ENCODE assay signal across 20 cellular contexts in the genomic region with DNA sequence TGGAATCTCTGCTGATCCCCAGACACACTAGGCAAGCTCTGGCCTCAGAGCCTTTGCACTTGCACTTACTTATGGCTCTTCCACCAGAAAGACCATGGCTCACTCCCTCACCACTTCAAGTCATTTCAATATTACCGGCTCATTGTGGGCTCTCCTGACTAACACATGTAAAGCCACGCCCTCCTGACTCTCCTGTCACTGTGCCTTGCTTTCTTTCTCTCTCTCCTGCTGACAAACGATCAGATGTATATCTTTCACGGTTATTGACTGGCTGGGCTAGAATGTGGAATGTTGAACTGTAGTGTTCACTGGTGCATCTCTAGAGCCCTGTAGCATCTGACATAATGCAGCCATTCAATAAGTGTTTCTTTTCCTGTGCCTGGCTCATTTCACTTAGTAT.
"Had no signal": no experiment of that assay in that cellular context is flagged by ENCODE, and none has a peak within 500 bp of the region (broad histone marks: within the 10 kb centered on the region; RNA-seq: fewer than 3 reads in every experiment).

No MANE protein-coding gene starts in this region.

- ATAC-seq: activated CD8-positive, alpha-beta memory T cell treated with anti-CD3 and anti-CD28 coated beads, Interleukin-2, amount 10 ng/mL, durations not matched to agents 7 days and 5 days; activated naive CD8-positive, alpha-beta T cell treated with anti-CD3 and anti-CD28 coated beads, Interleukin-2, amount 50 U/mL, for 24 hours; body of pancreas; left lung; stimulated activated naive CD8-positive, alpha-beta T cell treated with anti-CD3 and anti-CD28 coated beads, Interleukin-15, amount 100 ng/mL, for 72 hours had no signal

- DNase-seq: activated CD4-positive, alpha-beta memory T cell treated with anti-CD3 and anti-CD28 coated beads for 36 hours; activated CD4-positive, alpha-beta T cell treated with anti-CD3 and anti-CD28 coated beads for 4 hours; activated CD8-positive, alpha-beta memory T cell treated with anti-CD3 and anti-CD28 coated beads, Interleukin-2, amount 10 ng/mL, durations not matched to agents 7 days and 5 days; activated gamma-delta T cell; activated naive CD4-positive, alpha-beta T cell treated with anti-CD3 and anti-CD28 coated beads, Interleukin-2, amount 50 U/mL, for 16 hours; activated naive CD8-positive, alpha-beta T cell treated with anti-CD3 and anti-CD28 coated beads, Interleukin-2, amount 50 U/mL, for 24 hours; activated T-cell treated with anti-CD3 and anti-CD28 coated beads for 4 hours; anterior cingulate cortex; body of pancreas; erythroblast; foreskin fibroblast; kidney; left lung; naive B cell; spleen; stimulated activated CD4-positive, alpha-beta T cell treated with anti-CD3 and anti-CD28 coated beads, Interleukin-4, amount 100 ng/mL, for 24 hours; stimulated activated naive CD8-positive, alpha-beta T cell treated with anti-CD3 and anti-CD28 coated beads, Interleukin-15, amount 100 ng/mL, for 72 hours; T-helper 9 cell; transverse colon; uterus had no signal
